8 cellular contexts compared by ENCODE assay signal in the genomic region with DNA sequence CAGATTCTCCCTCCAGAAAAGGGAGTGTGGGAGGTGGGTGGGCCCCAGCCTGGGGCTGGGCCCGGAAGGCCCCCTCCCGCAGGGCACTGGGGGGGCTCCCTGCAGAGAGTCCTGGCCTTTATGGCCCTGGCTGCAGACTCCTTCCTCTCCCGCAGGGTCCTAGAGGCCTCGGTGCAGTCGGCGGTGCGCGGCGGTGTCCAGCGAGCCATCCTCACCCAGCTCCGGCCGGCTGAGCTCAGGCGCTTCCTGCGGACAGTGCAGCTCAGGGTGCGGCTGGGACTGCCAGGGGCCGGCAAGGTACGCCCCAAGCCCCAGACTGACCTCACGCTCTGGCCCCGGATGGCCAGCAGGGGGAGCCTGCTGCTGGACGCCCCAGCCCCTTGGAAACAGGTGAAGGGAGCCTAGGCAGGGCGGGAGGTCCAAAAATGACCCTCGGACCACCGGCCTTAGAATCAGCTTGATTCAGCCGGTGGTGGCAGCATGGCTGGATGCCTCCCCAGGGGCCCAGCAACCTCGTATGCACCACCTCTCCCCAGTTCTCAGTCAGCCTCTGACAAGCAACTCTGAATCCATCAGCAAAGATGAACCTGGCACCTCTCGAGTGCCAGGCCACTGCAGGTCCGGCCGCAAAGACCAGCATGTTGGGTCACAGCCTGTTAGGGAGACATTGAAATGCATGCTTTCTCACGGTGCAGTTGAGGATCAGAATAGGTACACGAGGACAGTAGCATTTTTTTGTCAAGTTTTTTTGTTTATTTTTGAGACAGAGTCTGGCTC. TPM values are rescaled to one million over a fixed set of nuclear protein-coding genes. Genes with fewer than 3 reads are reported as not detected.
DNase-seq lines count a peak whose midpoint lies in the region; ATAC-seq, FAIRE-seq and TF ChIP-seq lines count a peak whose summit lies in the region.

No MANE protein-coding gene starts in this region.

- TF ChIP-seq CTCF in AG09309 (IDR thresholded peaks at IDR 0.05; ENCODE audit: control insufficient read depth, insufficient read depth, low read depth, low read length, missing control alignments) (peak; percentile 86), cardiac muscle cell (IDR thresholded peaks at IDR 0.05; ENCODE audit: low read depth, low read length) (peak; percentile 91), ovary (IDR thresholded peaks at IDR 0.05) (peak; percentile 50 to 89 (median 87))

- H3K9me3 Mint-ChIP-seq in activated naive CD4-positive, alpha-beta T cell treated with anti-CD3 and anti-CD28 coated beads, Interleukin-2, amount 50 U/mL, for 24 hours, result no peaks in the 10 kb centered on the region

- H3K27me3 Mint-ChIP-seq in activated naive CD4-positive, alpha-beta T cell treated with anti-CD3 and anti-CD28 coated beads, Interleukin-2, amount 50 U/mL, for 24 hours, result no peaks in the 10 kb centered on the region

- H3K27me3 ChIP-seq in cardiac muscle cell, result no peaks in the 10 kb centered on the region
- H3K27me3 ChIP-seq in ovary, result no peaks in the 10 kb centered on the region

- no peak for TF ChIP-seq EP300 in ovary (IDR thresholded peaks at IDR 0.05)

- no peak overlapping the region for H3K27ac Mint-ChIP-seq in activated naive CD4-positive, alpha-beta T cell treated with anti-CD3 and anti-CD28 coated beads, Interleukin-2, amount 50 U/mL, for 24 hours

- WGBS in ovary, 3 donors, result 4 to 9% (median 7%) methylated on average over 18 to 30 of the region's 30 CpGs

- H3K4me1 ChIP-seq in cardiac muscle cell (ENCODE audit: low read depth) (peaks cover 53% of the 10 kb centered on the region), ovary (ENCODE audit: insufficient read depth) (peaks cover 26% of the 10 kb centered on the region)

- no peak for TF ChIP-seq POLR2A in ovary (IDR thresholded peaks at IDR 0.05)

- H3K4me1 Mint-ChIP-seq in activated naive CD4-positive, alpha-beta T cell treated with anti-CD3 and anti-CD28 coated beads, Interleukin-2, amount 50 U/mL, for 24 hours, result peaks cover 3% of the 10 kb centered on the region

- ATAC-seq in HG03565 (IDR thresholded peaks at IDR 0.05; ENCODE audit: unreplicated experiment), result no peak

- intact Hi-C loops in ovary (cut with DNase I), result loop anchor here in 1 of 4 donors (5.0 kb wide), 1 partner anchor 48 kb away; the partner anchor contains the start of gene AGTRAP

- no peak overlapping the region for H3K4me3 ChIP-seq in AG09309 (ENCODE audit: control insufficient read depth, low read depth, low read length)
- peak overlapping the region; percentile 6 for H3K4me3 ChIP-seq in cardiac muscle cell
- peak overlapping the region; percentile 22 for H3K4me3 ChIP-seq in ovary

- H3K9me3 ChIP-seq in cardiac muscle cell (ENCODE audit: low read depth), result no peaks in the 10 kb centered on the region
- no peaks in the 10 kb centered on the region for H3K9me3 ChIP-seq in ovary

- no peaks in the 10 kb centered on the region for H3K36me3 Mint-ChIP-seq in activated naive CD4-positive, alpha-beta T cell treated with anti-CD3 and anti-CD28 coated beads, Interleukin-2, amount 50 U/mL, for 24 hours

- no peak for DNase-seq in AG09309 (ENCODE audit: low read depth)
- peak; percentile 83 for DNase-seq in GM19239 (ENCODE audit: insufficient read length, low spot score)
- DNase-seq in NCI-H82 treated with DMSO at 0.1 percent for 48 hours (lab: John Stamatoyannopoulos, UW; ENCODE audit: unreplicated experiment), result peak; percentile 3
- DNase-seq in cardiac muscle cell (ENCODE audit: low read depth in 1 of 2, low spot score in 1 of 2), result peak; percentile 74 to 80
- DNase-seq in ovary, result peak; percentile 71 to 85 (median 81)
- DNase-seq in NCI-H2107 (lab: John Stamatoyannopoulos, UW), result no peak

- H3K4me3 Mint-ChIP-seq in activated naive CD4-positive, alpha-beta T cell treated with anti-CD3 and anti-CD28 coated beads, Interleukin-2, amount 50 U/mL, for 24 hours, result peak overlapping the region; percentile 42

- H3K27ac ChIP-seq in cardiac muscle cell, result no peak overlapping the region
- H3K27ac ChIP-seq in ovary, result peak overlapping the region; percentile 50 to 98

- H3K36me3 ChIP-seq in cardiac muscle cell (no peaks in the 10 kb centered on the region), ovary (no peaks in the 10 kb centered on the region)

- FAIRE-seq in GM19239 (lab: Jason Lieb, UNC), result no peak

RNA-seq across cellular contexts. Expression of gene MTHFR, which starts 20.6 kb away (rescaled TPM):
- total RNA-seq in cardiac muscle cell, result 54.7 and 64.0 TPM in 2 replicates
- polyA plus RNA-seq in cardiac muscle cell, result 29.0 and 37.5 TPM in 2 replicates
- total RNA-seq in ovary, result 100 to 1,000 TPM in 1 of 7 donors, 10 to 100 TPM in 6; 41.2 to 161 (median 56.7) TPM
- 10 to 100 TPM; 13.1 to 25.0 TPM for polyA plus RNA-seq in ovary

RNA-seq across cellular contexts. Expression of gene CLCN6, which starts 20.8 kb away (rescaled TPM):
- total RNA-seq in cardiac muscle cell (22.5 and 27.8 TPM in 2 replicates), ovary (10 to 100 TPM; 11.7 to 39.7 (median 32.1) TPM)
- polyA plus RNA-seq in cardiac muscle cell (15.8 and 31.8 TPM in 2 replicates), ovary (10 to 100 TPM; 14.6 to 16.7 TPM)

RNA-seq across cellular contexts. Expression of gene C1orf167, which starts 23.2 kb away (rescaled TPM):
- total RNA-seq in cardiac muscle cell (0.14 and 1.4 TPM in 2 replicates), ovary (1 to 10 TPM in 3 of 7 donors, under 1 TPM in 3, not detected in 1; 0.48 to 1.8 (median 1.1) TPM)
- polyA plus RNA-seq in cardiac muscle cell (0.44 and 1.00 TPM in 2 replicates), ovary (1 to 10 TPM in 1 of 2 donors, not detected in 1; 4.4 TPM)

RNA-seq across cellular contexts. Expression of gene AGTRAP, which starts 49.2 kb away (rescaled TPM):
- 56.7 and 58.6 TPM in 2 replicates for total RNA-seq in cardiac muscle cell
- 81.4 and 94.0 TPM in 2 replicates for polyA plus RNA-seq in cardiac muscle cell
- total RNA-seq in ovary, result 10 to 100 TPM; 24.5 to 53.2 (median 31.1) TPM
- polyA plus RNA-seq in ovary, result 10 to 100 TPM in 1 of 2 donors, 1 to 10 TPM in 1; 5.9 to 38.2 TPM

Comparison
In these comparisons a context has a peak if more than half of its experiments do, and no peak if none do; other contexts are left out.
1. DNase-seq: peak in GM19239 (single experiment), NCI-H82 treated with DMSO at 0.1 percent for 48 hours (single experiment), cardiac muscle cell (2 of 2) and ovary (5 of 5); none in AG09309 (single experiment) and NCI-H2107 (single experiment).
2. Peak in every context shown above with its lines, with median percentiles within 50 percentile points of each other: CTCF ChIP-seq.